In the genomic region with DNA sequence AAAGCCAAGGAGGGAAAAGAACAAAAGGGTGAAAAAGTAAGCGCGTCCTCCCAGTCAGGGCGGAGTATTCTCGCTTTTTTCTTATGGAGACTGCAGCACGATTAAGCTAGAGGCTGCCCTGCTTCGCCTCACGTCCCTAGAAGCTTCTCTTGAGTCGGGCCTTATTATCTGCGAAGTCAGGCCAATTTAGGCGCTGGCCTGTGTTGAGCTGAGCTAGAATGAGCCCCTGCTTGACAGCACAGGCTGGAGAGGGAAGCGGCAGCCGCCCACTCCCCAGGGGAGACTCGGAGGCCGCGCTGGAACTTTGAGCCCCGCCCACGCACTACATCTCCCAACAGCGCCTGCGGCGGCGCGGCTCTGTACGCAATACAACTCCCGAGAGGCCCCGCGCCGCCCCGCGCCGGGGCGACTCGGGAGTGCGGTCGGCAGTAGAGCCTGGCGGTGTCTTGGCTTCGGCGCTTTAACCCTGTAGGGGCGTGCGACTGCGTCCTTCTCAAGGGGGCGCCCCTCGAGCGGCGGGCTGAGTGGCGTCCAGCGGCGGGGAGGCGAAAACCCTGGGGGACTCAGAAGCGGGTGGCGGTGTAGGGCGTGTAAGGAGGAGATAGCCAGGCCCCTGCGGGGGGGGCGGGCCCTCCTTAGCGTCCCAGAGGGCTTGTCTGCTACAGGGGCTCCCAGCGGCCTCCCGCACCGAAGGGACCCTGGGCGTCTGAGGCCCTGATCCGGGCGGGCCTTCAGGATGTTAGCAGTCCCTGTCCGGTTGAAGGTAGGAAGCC, we compare ENCODE assay signal across 8 cellular contexts. TPM values are rescaled to one million over a fixed set of nuclear protein-coding genes. Genes with fewer than 3 reads are reported as not detected.
DNase-seq lines count a peak whose midpoint lies in the region; ATAC-seq and TF ChIP-seq lines count a peak whose summit lies in the region.

No MANE protein-coding gene starts in this region.

- H3K4me1 ChIP-seq in BLaER1 (peaks cover 55% of the 10 kb centered on the region), colonic mucosa (peaks cover 17% of the 10 kb centered on the region)

- ATAC-seq in HG03432 (IDR thresholded peaks at IDR 0.05; ENCODE audit: unreplicated experiment) (peak; percentile 76), left lobe of liver (peak; percentile 81)

- H3K9ac ChIP-seq in BLaER1, result peak overlapping the region; percentile 89
- peak overlapping the region; percentile 73 to 96 for H3K9ac ChIP-seq in colonic mucosa (ENCODE audit: low read depth in 2 of 2, low read length in 2 of 2)

- H3K36me3 ChIP-seq in BLaER1, result peaks cover 39% of the 10 kb centered on the region
- no peaks in the 10 kb centered on the region for H3K36me3 ChIP-seq in colonic mucosa

- TF ChIP-seq CTCF in colonic mucosa (IDR thresholded peaks at IDR 0.05), result no peak

- peak overlapping the region; percentile 92 for H3K27ac ChIP-seq in BLaER1
- peak overlapping the region; percentile 93 for H3K27ac ChIP-seq in colonic mucosa

- DNase-seq in NCI-H510A treated with DMSO at 0.1 percent for 48 hours (lab: John Stamatoyannopoulos, UW) (peak; percentile 65), colonic mucosa (peak; percentile 90), left lobe of liver (ENCODE audit: low spot score) (peak; percentile 90)
- DNase-seq in activated CD4-positive, alpha-beta T cell treated with anti-CD3 and anti-CD28 coated beads for 48 hours, result peak; percentile 92
- DNase-seq in stimulated activated CD4-positive, alpha-beta T cell treated with anti-CD3 and anti-CD28 coated beads, Interleukin-2, amount 100 ng/mL, for 24 hours, result peak; percentile 90

- H3K4me3 ChIP-seq in BLaER1, result peak overlapping the region; percentile 83
- peak overlapping the region; percentile 70 for H3K4me3 ChIP-seq in colonic mucosa

- H3K27me3 ChIP-seq in BLaER1 (no peaks in the 10 kb centered on the region), colonic mucosa (no peaks in the 10 kb centered on the region)

- no peaks in the 10 kb centered on the region for H4K20me1 ChIP-seq in BLaER1

- peak overlapping the region; percentile 97 for H3K4me2 ChIP-seq in BLaER1

- peaks cover 36% of the 10 kb centered on the region for H3K9me3 ChIP-seq in BLaER1
- no peaks in the 10 kb centered on the region for H3K9me3 ChIP-seq in colonic mucosa

- TF ChIP-seq POLR2A in GM19193 (IDR thresholded peaks at IDR 0.05; ENCODE audit: extremely low read depth, insufficient read depth, insufficient read length), result peak; percentile 84

- intact Hi-C loops in colonic mucosa (cut with DNase I), result loop anchor here (10.0 kb wide), 1 partner anchor 116 kb away; a partner anchor contains a TSS

RNA-seq across cellular contexts. Expression of a gene that starts 0.9 kb away (rescaled TPM):
- total RNA-seq in colonic mucosa (10 to 100 TPM in 1 of 2 donors, 1 to 10 TPM in 1; 7.1 to 13.9 TPM), left lobe of liver (3.7 TPM)

RNA-seq across cellular contexts. Expression of a gene that starts 24.7 kb away (rescaled TPM):
- 100 to 1,000 TPM; 103 to 165 TPM for total RNA-seq in colonic mucosa
- total RNA-seq in left lobe of liver, result 32.2 TPM

RNA-seq across cellular contexts. Expression of a gene that starts 55.8 kb away (rescaled TPM):
- total RNA-seq in colonic mucosa (100 to 1,000 TPM; 128 to 133 TPM), left lobe of liver (70.9 TPM)

Comparison
In these comparisons a context has a peak if more than half of its experiments do, and no peak if none do; other contexts are left out.
1. Peak in every context shown above with its lines: DNase-seq, ATAC-seq, H3K4me3 ChIP-seq and H3K27ac ChIP-seq.